In the genomic region with DNA sequence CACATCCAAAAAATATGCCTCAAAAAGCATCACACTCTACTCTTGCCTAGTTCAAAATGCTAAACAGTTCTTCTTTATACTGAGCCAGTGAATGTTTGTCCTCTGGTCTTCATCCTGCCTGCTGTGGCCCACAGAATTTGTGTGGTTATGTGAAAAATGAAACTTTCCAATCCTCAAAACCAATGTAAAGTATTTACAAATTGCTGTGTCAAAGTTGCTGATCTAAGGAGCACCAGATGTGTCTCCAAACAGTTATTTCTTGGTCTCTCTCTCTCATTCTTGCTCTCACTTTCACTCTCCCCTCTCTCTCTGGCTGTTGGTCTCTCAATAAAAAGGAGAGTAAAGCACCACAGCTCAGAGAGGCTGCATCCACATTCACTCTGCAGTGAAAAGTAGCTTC, we compare ENCODE assay signal across 13 cellular contexts. TPM values are rescaled to one million over a fixed set of nuclear protein-coding genes. Genes with fewer than 3 reads are reported as not detected.
A peak's percentile ranks its signal among the peaks of the same experiment; 100 is the strongest.
DNase-seq lines count a peak whose midpoint lies in the region; ATAC-seq and TF ChIP-seq lines count a peak whose summit lies in the region.
"Had no signal": no experiment of that assay in that cellular context is flagged by ENCODE, and none has a peak within 500 bp of the region (broad histone marks: within the 10 kb centered on the region; RNA-seq: fewer than 3 reads in every experiment).

No MANE protein-coding gene starts in this region.

- H3K27ac Mint-ChIP-seq in CD14-positive monocyte: no peak overlapping the region
- no peak overlapping the region for H3K27ac Mint-ChIP-seq in activated naive CD8-positive, alpha-beta T cell treated with anti-CD3 and anti-CD28 coated beads for 36 hours

- no peaks in the 10 kb centered on the region for H3K4me1 Mint-ChIP-seq in CD14-positive monocyte
- no peaks in the 10 kb centered on the region for H3K4me1 Mint-ChIP-seq in activated naive CD8-positive, alpha-beta T cell treated with anti-CD3 and anti-CD28 coated beads for 36 hours

- no peak overlapping the region for H3K4me3 Mint-ChIP-seq in CD14-positive monocyte
- no peak overlapping the region for H3K4me3 Mint-ChIP-seq in activated naive CD8-positive, alpha-beta T cell treated with anti-CD3 and anti-CD28 coated beads for 36 hours

- TF ChIP-seq CTCF in CD14-positive monocyte (IDR thresholded peaks at IDR 0.05): no peak

- DNase-seq in epidermal melanocyte (ENCODE audit: insufficient read length, low spot score) (peak; percentile 29), CD14-positive monocyte (ENCODE audit: low spot score) (no peak), MV-4-11 (lab: John Stamatoyannopoulos, UW) (no peak)
- DNase-seq in activated naive CD8-positive, alpha-beta T cell treated with anti-CD3 and anti-CD28 coated beads for 36 hours: no peak
- DNase-seq: Calu3, left colon, SJCRH30, uterus had no signal

- peaks cover 2 to 3% (median 3%) of the 10 kb centered on the region in 3 donors for H3K27me3 Mint-ChIP-seq in CD14-positive monocyte (ENCODE audit: low read depth in 3 of 3)
- peaks cover 6% of the 10 kb centered on the region for H3K27me3 Mint-ChIP-seq in activated naive CD8-positive, alpha-beta T cell treated with anti-CD3 and anti-CD28 coated beads for 36 hours

- ATAC-seq in GM18867 (IDR thresholded peaks at IDR 0.05; ENCODE audit: unreplicated experiment): peak; percentile 80
- ATAC-seq in GM21576 (IDR thresholded peaks at IDR 0.05; ENCODE audit: unreplicated experiment): peak; percentile 82
- peak; percentile 83 for ATAC-seq in HG03175 (IDR thresholded peaks at IDR 0.05; ENCODE audit: unreplicated experiment)
- ATAC-seq in GM18868 (IDR thresholded peaks at IDR 0.05; ENCODE audit: unreplicated experiment): no peak
- ATAC-seq: HepG2, left colon had no signal

- intact Hi-C loops in CD14-positive monocyte (cut with micrococcal nuclease): no loop called here

- peaks cover 0 to 8% (median 3%) of the 10 kb centered on the region in 7 donors for H3K9me3 Mint-ChIP-seq in CD14-positive monocyte
- H3K9me3 Mint-ChIP-seq in activated naive CD8-positive, alpha-beta T cell treated with anti-CD3 and anti-CD28 coated beads for 36 hours: peaks cover 2% of the 10 kb centered on the region

- H3K36me3 Mint-ChIP-seq in CD14-positive monocyte: no peaks in the 10 kb centered on the region
- H3K36me3 Mint-ChIP-seq in activated naive CD8-positive, alpha-beta T cell treated with anti-CD3 and anti-CD28 coated beads for 36 hours: peaks cover 3% of the 10 kb centered on the region

RNA-seq across cellular contexts. Expression of a gene that starts 23.0 kb away (rescaled TPM):
- under 1 TPM in 1 of 2 donors, not detected in 1; 0.31 TPM for polyA plus RNA-seq in CD14-positive monocyte
- total RNA-seq in activated naive CD8-positive, alpha-beta T cell treated with anti-CD3 and anti-CD28 coated beads for 36 hours: under 1 TPM; 0.20 to 0.47 TPM
- total RNA-seq: HepG2 had no signal
- polyA plus RNA-seq: HepG2 had no signal
